In the genomic region with DNA sequence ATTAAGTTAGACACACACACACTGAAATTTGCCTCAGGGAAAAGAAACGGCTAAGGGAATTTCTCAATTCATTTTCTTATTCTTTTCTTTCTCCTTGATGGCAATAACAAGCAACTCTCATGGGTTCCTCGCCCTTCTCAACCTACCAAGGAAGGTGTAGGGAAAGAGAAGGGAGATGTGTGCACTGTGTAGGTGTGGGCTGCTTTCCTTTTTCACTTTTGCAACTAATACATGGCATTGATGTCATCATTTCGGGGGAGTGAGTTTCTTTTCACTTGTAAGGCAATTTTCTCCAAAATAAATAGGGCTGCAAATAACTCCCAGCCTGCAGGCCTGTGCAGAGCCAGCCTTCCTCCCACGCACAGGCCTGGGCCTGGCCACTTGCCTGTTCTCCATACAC, we compare ENCODE assay signal across 22 cellular contexts. TPM values are rescaled to one million over a fixed set of nuclear protein-coding genes. Genes with fewer than 3 reads are reported as not detected.
A peak's percentile ranks its signal among the peaks of the same experiment; 100 is the strongest.
DNase-seq lines count a peak whose midpoint lies in the region; ATAC-seq and TF ChIP-seq lines count a peak whose summit lies in the region.
"Had no signal": no experiment of that assay in that cellular context is flagged by ENCODE, and none has a peak within 500 bp of the region (broad histone marks: within the 10 kb centered on the region; RNA-seq: fewer than 3 reads in every experiment).

No MANE protein-coding gene starts in this region.

- H4K12ac ChIP-seq in trophoblast cell (ENCODE audit: low read depth, low read length) = no peak overlapping the region

- H3K9ac ChIP-seq in trophoblast cell (ENCODE audit: low read length) = no peak overlapping the region

- no peak overlapping the region for H2AK5ac ChIP-seq in trophoblast cell (ENCODE audit: low read length)

- H3K27me3 ChIP-seq in ascending aorta (no peaks in the 10 kb centered on the region), trophoblast cell (ENCODE audit: insufficient read depth, low read length) (no peaks in the 10 kb centered on the region), suprapubic skin (no peaks in the 10 kb centered on the region), heart right ventricle (no peaks in the 10 kb centered on the region)
- H3K27me3 ChIP-seq: Peyer's patch had no signal

- no peak overlapping the region for H2AFZ ChIP-seq in trophoblast cell (ENCODE audit: insufficient read depth, low read length, poor library complexity)

- DNase-seq in ascending aorta (ENCODE audit: low spot score in 2 of 2) (no peak), trophoblast cell (no peak), suprapubic skin (ENCODE audit: low spot score in 2 of 2) (no peak), Ammon's horn (ENCODE audit: low spot score) (no peak), heart right ventricle (no peak), lower leg skin (ENCODE audit: low spot score in 2 of 2) (no peak)
- DNase-seq: CD4-positive, CD25-positive, alpha-beta regulatory T cell; MV-4-11; NCI-H1105 treated with DMSO at 0.1 percent for 48 hours; NCI-H2171; NCI-H345; NCI-H524; NCI-H774; Peyer's patch had no signal

- no peak overlapping the region for H2BK120ac ChIP-seq in trophoblast cell (ENCODE audit: insufficient read depth, low read length, poor library complexity)

- TF ChIP-seq CTCF in ascending aorta (IDR thresholded peaks at IDR 0.05) (no peak), suprapubic skin (IDR thresholded peaks at IDR 0.05) (no peak), heart right ventricle (IDR thresholded peaks at IDR 0.05) (no peak), lower leg skin (IDR thresholded peaks at IDR 0.05) (no peak)

- H3K4me1 ChIP-seq in ascending aorta = peaks cover 0 to 15% of the 10 kb centered on the region in 2 donors
- H3K4me1 ChIP-seq in trophoblast cell (ENCODE audit: control insufficient read depth in 1 of 2, insufficient read depth in 2 of 2, low read length in 2 of 2) = peaks cover 0 to 5% of the 10 kb centered on the region in 2 experiments
- H3K4me1 ChIP-seq in suprapubic skin = no peaks in the 10 kb centered on the region
- peaks cover 0 to 15% (median 4%) of the 10 kb centered on the region in 9 donors for H3K4me1 ChIP-seq in heart right ventricle
- H3K4me1 ChIP-seq: A549, SJCRH30 had no signal

- H3K4me2 ChIP-seq in trophoblast cell (ENCODE audit: low read length) = no peak overlapping the region
- H3K4me2 ChIP-seq: A549 had no signal

- no peak overlapping the region for H3K18ac ChIP-seq in trophoblast cell (ENCODE audit: low read length)

- no peaks in the 10 kb centered on the region for H3K9me3 ChIP-seq in ascending aorta
- H3K9me3 ChIP-seq in trophoblast cell (ENCODE audit: insufficient read depth, low read depth, low read length) = peaks cover 3% of the 10 kb centered on the region
- H3K9me3 ChIP-seq in suprapubic skin = no peaks in the 10 kb centered on the region
- no peaks in the 10 kb centered on the region for H3K9me3 ChIP-seq in heart right ventricle
- H3K9me3 ChIP-seq: A549, Peyer's patch, SJCRH30 had no signal

- H3K36me3 ChIP-seq in ascending aorta (peaks cover 0 to 11% of the 10 kb centered on the region in 2 donors), trophoblast cell (ENCODE audit: control insufficient read depth in 1 of 2, insufficient read depth in 2 of 2, low read length in 2 of 2) (no peaks in the 10 kb centered on the region), suprapubic skin (peaks cover 20% of the 10 kb centered on the region), heart right ventricle (peaks cover 0 to 75% (median 10%) of the 10 kb centered on the region in 9 donors)
- H3K36me3 ChIP-seq: SJCRH30 had no signal

- no peak overlapping the region for H4K91ac ChIP-seq in trophoblast cell (ENCODE audit: low read depth, low read length)

- peak overlapping the region; percentile 17 for H2BK12ac ChIP-seq in trophoblast cell (ENCODE audit: low read length)

- WGBS in trophoblast cell (ENCODE audit: extremely low coverage, insufficient coverage, insufficient read length) = no CpG with 5 or more reads among the region's 4 CpGs
- 67% methylated on average over 4 of the region's 4 CpGs for WGBS in suprapubic skin
- 87 to 88% methylated on average over 4 of the region's 4 CpGs for whole genome bisulfite sequencing in heart right ventricle, 2 donors
- WGBS in lower leg skin, 2 donors = 71 to 75% methylated on average over 4 of the region's 4 CpGs

- H3K23ac ChIP-seq in trophoblast cell (ENCODE audit: low read length) = no peak overlapping the region

- no peak overlapping the region for H2BK5ac ChIP-seq in trophoblast cell (ENCODE audit: low read depth, low read length, poor library complexity)

- H3K79me1 ChIP-seq in trophoblast cell (ENCODE audit: low read length) = no peaks in the 10 kb centered on the region

- H3K27ac ChIP-seq in ascending aorta (peak overlapping the region; percentile 10 to 31), trophoblast cell (ENCODE audit: low read depth, low read length) (no peak overlapping the region), suprapubic skin (no peak overlapping the region), heart right ventricle (no peak overlapping the region)
- H3K27ac ChIP-seq: A549, Peyer's patch, SJCRH30 had no signal

- peak overlapping the region; percentile 32 for H3K14ac ChIP-seq in trophoblast cell (ENCODE audit: low read length)

- no peak for TF ChIP-seq POLR2A in suprapubic skin (IDR thresholded peaks at IDR 0.05)
- TF ChIP-seq POLR2A in lower leg skin (IDR thresholded peaks at IDR 0.05) = no peak

- ATAC-seq in GM18867 (IDR thresholded peaks at IDR 0.05; ENCODE audit: unreplicated experiment) (peak; percentile 39), HG02870 (IDR thresholded peaks at IDR 0.05; ENCODE audit: unreplicated experiment) (peak; percentile 49), heart right ventricle (no peak)
- ATAC-seq: A549, GM12878 had no signal

- TF ChIP-seq EP300 in suprapubic skin (IDR thresholded peaks at IDR 0.05) = no peak

- intact Hi-C loops in ascending aorta (cut with DNase I) = loop anchor here (5.0 kb wide), 1 partner anchor 40 kb away; a partner anchor contains a TSS
- intact Hi-C loops in heart right ventricle (cut with DNase I) = no loop called here
- intact Hi-C loops in lower leg skin (cut with DNase I; ENCODE audit: low total_unique reads) = no loop called here

- H3K4me3 ChIP-seq in ascending aorta (no peak overlapping the region), trophoblast cell (ENCODE audit: low read depth, low read length) (no peak overlapping the region), suprapubic skin (no peak overlapping the region), heart right ventricle (no peak overlapping the region), lower leg skin (ENCODE audit: low read depth, poor library complexity, severe bottlenecking) (no peak overlapping the region)
- H3K4me3 ChIP-seq: A549, GM12878, Peyer's patch, SJCRH30 had no signal

- no peak overlapping the region for H3K4ac ChIP-seq in trophoblast cell (ENCODE audit: low read depth, low read length)

- no peaks in the 10 kb centered on the region for H3K79me2 ChIP-seq in trophoblast cell (ENCODE audit: control insufficient read depth, insufficient read depth, low read length, poor library complexity)

- no peak overlapping the region for H4K8ac ChIP-seq in trophoblast cell (ENCODE audit: low read depth, low read length)

RNA-seq across cellular contexts. Expression of a gene that starts 41.5 kb away (rescaled TPM):
- 893 TPM for total RNA-seq in ascending aorta
- 10.5 and 11.1 TPM in 2 replicates for polyA plus RNA-seq in trophoblast cell (2013)
- total RNA-seq in suprapubic skin = 10 to 100 TPM; 18.4 to 55.8 (median 23.3) TPM
- 100 to 1,000 TPM in 2 of 10 donors, 10 to 100 TPM in 8; 30.3 to 118 (median 56.2) TPM for total RNA-seq in heart right ventricle
- 10 to 100 TPM; 15.1 to 31.9 TPM for polyA plus RNA-seq in heart right ventricle
- total RNA-seq in lower leg skin = 10 to 100 TPM; 48.3 to 73.6 (median 62.7) TPM
- total RNA-seq: CD4-positive, CD25-positive, alpha-beta regulatory T cell; GM12878; H4; OCI-LY7; SJCRH30 had no signal
- polyA plus RNA-seq: A549; CD4-positive, CD25-positive, alpha-beta regulatory T cell; GM12878; IgD-negative memory B cell had no signal

Comparison
In these comparisons a context has a peak if more than half of its experiments do, and no peak if none do; other contexts are left out.
1. ATAC-seq: peak in GM18867 (single experiment) and HG02870 (single experiment); none in heart right ventricle (0 of 8).
2. H3K27ac ChIP-seq: peak in ascending aorta (2 of 2); none in trophoblast cell (single experiment), suprapubic skin (single experiment) and heart right ventricle (0 of 10).